Comparison of ENCODE assay signal across 1 cellular context in genomic region chr4:122480655-122481487, GRCh38.
TF ChIP-seq lines count a peak whose summit lies in the region.

No MANE protein-coding gene starts in this region.

TF ChIP-seq in K562, 482 proteins besides CTCF, POLR2A, EP300 and RAD21 (continued from another document and continues in another):
- TF ChIP-seq ETS1 (conservative IDR thresholded peaks at IDR 0.05; ENCODE audit: control insufficient read depth, low read depth, low read length) = no peak
- TF ChIP-seq FOSL1 (tag; conservative IDR thresholded peaks at IDR 0.05) = 0 out of 2 replicates have a peak, but pooled peaks have one; percentile 11
- no peak for TF ChIP-seq MYNN (IDR thresholded peaks at IDR 0.05)
- TF ChIP-seq MYNN (CRISPR knock-in tag; IDR thresholded peaks at IDR 0.05) = no peak
- TF ChIP-seq ZNF146 (CRISPR knock-in tag; IDR thresholded peaks at IDR 0.05; ENCODE audit: unreplicated experiment) = no peak
- no peak for TF ChIP-seq HDAC1 (IDR thresholded peaks at IDR 0.05)
- no peak for TF ChIP-seq ZNF133 (CRISPR knock-in tag; IDR thresholded peaks at IDR 0.05)
- no peak for TF ChIP-seq ARID3B (CRISPR knock-in tag; IDR thresholded peaks at IDR 0.05; ENCODE audit: borderline replicate concordance)
- no peak for TF ChIP-seq ARNT (IDR thresholded peaks at IDR 0.05)
- no peak for TF ChIP-seq CEBPG (CRISPR knock-in tag; IDR thresholded peaks at IDR 0.05)
- peak in 1 of 2 experiments; percentile 36; a peak in 1 of 4 replicates for TF ChIP-seq CEBPG (tag; conservative IDR thresholded peaks at IDR 0.05 in 1 of 2, IDR thresholded peaks at IDR 0.05 in 1 of 2)
- TF ChIP-seq ZNF780A (CRISPR knock-in tag; IDR thresholded peaks at IDR 0.05) = no peak
- no peak for TF ChIP-seq ZNF77 (CRISPR knock-in tag; IDR thresholded peaks at IDR 0.05)
- no peak for TF ChIP-seq PML (IDR thresholded peaks at IDR 0.05; ENCODE audit: low read length)
- no peak for TF ChIP-seq RNF219 (CRISPR knock-in tag; IDR thresholded peaks at IDR 0.05)
- peak; percentile 74 for TF ChIP-seq ZEB2 (IDR thresholded peaks at IDR 0.05)
- peak; percentile 75 for TF ChIP-seq ZNF316 (IDR thresholded peaks at IDR 0.05)
- no peak for TF ChIP-seq BRD4 (IDR thresholded peaks at IDR 0.05)
- TF ChIP-seq ZNF707 (CRISPR knock-in tag; conservative IDR thresholded peaks at IDR 0.05) = no peak
- TF ChIP-seq EP400 (IDR thresholded peaks at IDR 0.05) = no peak
- no peak for TF ChIP-seq ZNF518B (CRISPR knock-in tag; IDR thresholded peaks at IDR 0.05)
- no peak for TF ChIP-seq TAL1 (IDR thresholded peaks at IDR 0.05)
- no peak for TF ChIP-seq ESRRB (CRISPR knock-in tag; IDR thresholded peaks at IDR 0.05; ENCODE audit: borderline replicate concordance)
- no peak for TF ChIP-seq CCAR2 (IDR thresholded peaks at IDR 0.05; ENCODE audit: low read depth, low read length)
- TF ChIP-seq ZNF354B (CRISPR knock-in tag; IDR thresholded peaks at IDR 0.05) = no peak
- TF ChIP-seq ZNF436 (CRISPR knock-in tag; IDR thresholded peaks at IDR 0.05) = no peak
- TF ChIP-seq POLR3A (IDR thresholded peaks at IDR 0.05; ENCODE audit: borderline replicate concordance, extremely low read depth, insufficient read depth, insufficient read length) = no peak
- TF ChIP-seq DEAF1 (CRISPR knock-in tag; IDR thresholded peaks at IDR 0.05) = no peak
- TF ChIP-seq CSDE1 (IDR thresholded peaks at IDR 0.05) = no peak
- no peak for TF ChIP-seq ZNF511 (CRISPR knock-in tag; IDR thresholded peaks at IDR 0.05)
- no peak for TF ChIP-seq CREB1 (IDR thresholded peaks at IDR 0.05)
- no peak for TF ChIP-seq CREB1 (CRISPR knock-in tag; IDR thresholded peaks at IDR 0.05)
- TF ChIP-seq ELF1 (tag; IDR thresholded peaks at IDR 0.05) = no peak
- peak; percentile 41 for TF ChIP-seq MAFG (tag; conservative IDR thresholded peaks at IDR 0.05)
- TF ChIP-seq RREB1 (CRISPR knock-in tag; IDR thresholded peaks at IDR 0.05) = no peak
- no peak for TF ChIP-seq PTRF (tag; IDR thresholded peaks at IDR 0.05)
- no peak for TF ChIP-seq CBX5 (IDR thresholded peaks at IDR 0.05; ENCODE audit: borderline replicate concordance, low read depth)
- TF ChIP-seq FOXM1 (IDR thresholded peaks at IDR 0.05; ENCODE audit: low read depth) = peak; percentile 27; the same call in 1 of the 2 replicates
- TF ChIP-seq FOXM1 (CRISPR knock-in tag; IDR thresholded peaks at IDR 0.05; ENCODE audit: low read depth) = no peak
- TF ChIP-seq RBFOX2 (IDR thresholded peaks at IDR 0.05; ENCODE audit: low read depth, low read length) = 0 out of 2 replicates have a peak, but pooled peaks have one; percentile 27
- TF ChIP-seq YBX1 (IDR thresholded peaks at IDR 0.05) = no peak
